2 cellular contexts compared by ENCODE assay signal in genomic region chr18:9694174-9694573, GRCh38.
TF ChIP-seq lines count a peak whose summit lies in the region.

No MANE protein-coding gene starts in this region.

TF ChIP-seq in HCT116, 20 proteins besides CTCF, POLR2A, EP300 and RAD21:
- TF ChIP-seq ZFX (IDR thresholded peaks at IDR 0.05): no peak
- TF ChIP-seq ZBTB33 (IDR thresholded peaks at IDR 0.05; ENCODE audit: extremely low read depth, insufficient replicate concordance, low read length): no peak
- TF ChIP-seq ZNF274 (IDR thresholded peaks at IDR 0.05; ENCODE audit: low read depth, low read length): no peak
- no peak for TF ChIP-seq SRF (IDR thresholded peaks at IDR 0.05; ENCODE audit: low read depth)
- TF ChIP-seq CBX3 (IDR thresholded peaks at IDR 0.05; ENCODE audit: low read depth): no peak
- no peak for TF ChIP-seq REST (IDR thresholded peaks at IDR 0.05; ENCODE audit: low read depth)
- TF ChIP-seq EZH2 (IDR thresholded peaks at IDR 0.05): no peak
- no peak for TF ChIP-seq ELF1 (IDR thresholded peaks at IDR 0.05; ENCODE audit: borderline replicate concordance, low read depth)
- no peak for TF ChIP-seq CEBPB (IDR thresholded peaks at IDR 0.05; ENCODE audit: low read depth)
- TF ChIP-seq YY1 (IDR thresholded peaks at IDR 0.05; ENCODE audit: extremely low read depth, insufficient replicate concordance, low read depth, low read length): no peak
- no peak for TF ChIP-seq EGR1 (IDR thresholded peaks at IDR 0.05; ENCODE audit: low read depth)
- TF ChIP-seq POLR2AphosphoS5 (IDR thresholded peaks at IDR 0.05; ENCODE audit: low read depth, low read length): no peak
- no peak for TF ChIP-seq TCF7L2 (IDR thresholded peaks at IDR 0.05; ENCODE audit: borderline replicate concordance, extremely low read depth, insufficient read depth, insufficient read length)
- TF ChIP-seq SP1 (IDR thresholded peaks at IDR 0.05; ENCODE audit: low read depth): no peak
- no peak for TF ChIP-seq MAX (IDR thresholded peaks at IDR 0.05)
- TF ChIP-seq SIN3A (IDR thresholded peaks at IDR 0.05; ENCODE audit: low read depth): no peak

TF ChIP-seq in H1, 55 proteins besides CTCF, POLR2A, EP300 and RAD21:
- TF ChIP-seq SUZ12 (IDR thresholded peaks at IDR 0.05; ENCODE audit: low read length) (no peak), ATF2 (IDR thresholded peaks at IDR 0.05; ENCODE audit: low read length) (no peak), BACH1 (IDR thresholded peaks at IDR 0.05; ENCODE audit: low read length) (0 out of 2 replicates have a peak, but pooled peaks have one; percentile 32), SIRT6 (IDR thresholded peaks at IDR 0.05; ENCODE audit: low read length) (no peak), MAX (IDR thresholded peaks at IDR 0.05) (no peak), RFX5 (IDR thresholded peaks at IDR 0.05; ENCODE audit: borderline replicate concordance, low read depth, low read length) (no peak)
